28 cellular contexts compared by ENCODE assay signal in genomic region chr5:22521521-22521920, GRCh38.
"Had no signal": no experiment of that assay in that cellular context is flagged by ENCODE, and none has a peak within 500 bp of the region (broad histone marks: within the 10 kb centered on the region; RNA-seq: fewer than 3 reads in every experiment).

No MANE protein-coding gene starts in this region.

- DNase-seq: activated CD4-positive, alpha-beta T cell treated with anti-CD3 and anti-CD28 coated beads for 4 hours; activated CD8-positive, alpha-beta memory T cell treated with anti-CD3 and anti-CD28 coated beads, Interleukin-2, amount 50 U/mL, for 48 hours; activated CD8-positive, alpha-beta T cell treated with anti-CD3 and anti-CD28 coated beads for 36 hours; activated effector memory CD4-positive, alpha-beta T cell treated with anti-CD3 and anti-CD28 coated beads, Interleukin-2, amount 50 U/mL, for 16 hours; activated naive CD4-positive, alpha-beta T cell treated with Interleukin-2 at 50 U/mL for 16 hours; activated naive CD8-positive, alpha-beta T cell treated with anti-CD3 and anti-CD28 coated beads, Interleukin-2, amount 50 U/mL, for 24 hours; activated T-cell treated with anti-CD3 and anti-CD28 coated beads, Interleukin-2, amount 50 U/mL, for 24 hours; amygdala; caudate nucleus; KBM-7; NCI-H1092; NCI-H1417; NCI-H2029; NCI-H2107; NCI-H446; NCI-H524; NCI-H748 treated with DMSO at 0.1 percent for 48 hours; RPMI8226; T-cell; T-helper 2 cell; T1000 had no signal

- H3K4me3 ChIP-seq: breast epithelium, coronary artery, SK-N-MC had no signal

- ATAC-seq: activated CD4-positive, CD25-positive, alpha-beta regulatory T cell treated with anti-CD3 and anti-CD28 coated beads, Interleukin-2, amount 50 U/mL, for 24 hours; activated CD8-positive, alpha-beta T cell treated with anti-CD3 and anti-CD28 coated beads for 36 hours; activated naive CD4-positive, alpha-beta T cell treated with anti-CD3 and anti-CD28 coated beads, Interleukin-2, amount 50 U/mL, for 72 hours; activated naive CD8-positive, alpha-beta T cell treated with anti-CD3 and anti-CD28 coated beads, Interleukin-2, amount 50 U/mL, for 24 hours; Panc1; Right ventricle myocardium inferior; T-cell had no signal
